1 cellular context compared by ENCODE assay signal in genomic region chr10:71631007-71631859, GRCh38.
TF ChIP-seq lines count a peak whose summit lies in the region.

No MANE protein-coding gene starts in this region.

TF ChIP-seq in HEK293, 187 proteins besides CTCF, POLR2A, EP300 and RAD21 (continued from another document):
- peak; percentile 27; the same call in 1 of the 2 replicates for TF ChIP-seq PRDM10 (tag by site-specific recombination; IDR thresholded peaks at IDR 0.05)
- TF ChIP-seq ZNF560 (tag by site-specific recombination; IDR thresholded peaks at IDR 0.05; ENCODE audit: borderline replicate concordance) = no peak
- TF ChIP-seq HIC1 (tag by site-specific recombination; IDR thresholded peaks at IDR 0.05) = no peak
- no peak for TF ChIP-seq OVOL3 (tag by site-specific recombination; IDR thresholded peaks at IDR 0.05)
- no peak for TF ChIP-seq ZNF138 (tag by site-specific recombination; IDR thresholded peaks at IDR 0.05; ENCODE audit: borderline replicate concordance)
- no peak for TF ChIP-seq ZBTB21 (tag by site-specific recombination; IDR thresholded peaks at IDR 0.05)
- TF ChIP-seq BCL11A (tag by site-specific recombination; IDR thresholded peaks at IDR 0.05; ENCODE audit: low read depth) = no peak
- TF ChIP-seq SCRT1 (tag by site-specific recombination; IDR thresholded peaks at IDR 0.05; ENCODE audit: borderline replicate concordance) = no peak
